In the genomic region with DNA sequence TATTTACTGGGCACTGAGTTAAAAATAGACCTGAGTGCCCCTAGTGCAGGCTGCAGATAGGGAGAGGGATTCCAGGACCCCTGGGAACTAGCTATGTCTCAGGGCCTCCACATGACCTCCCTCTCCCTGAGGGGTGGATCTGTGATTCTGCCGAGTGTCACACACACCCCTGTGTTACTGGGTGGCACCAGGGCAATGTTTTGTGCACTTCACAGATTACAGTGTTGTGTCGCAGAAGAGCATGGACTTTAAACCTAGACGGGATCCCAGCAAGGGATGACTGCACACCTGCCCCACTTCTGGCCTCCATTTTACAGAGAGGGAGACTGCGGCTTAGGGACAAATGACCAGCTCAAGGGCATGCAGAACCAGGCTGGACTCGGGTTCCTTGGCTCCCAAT, we compare ENCODE assay signal across 12 cellular contexts.
A peak's percentile ranks its signal among the peaks of the same experiment; 100 is the strongest.
DNase-seq lines count a peak whose midpoint lies in the region; ATAC-seq and TF ChIP-seq lines count a peak whose summit lies in the region.
"Had no signal": no experiment of that assay in that cellular context is flagged by ENCODE, and none has a peak within 500 bp of the region (broad histone marks: within the 10 kb centered on the region; RNA-seq: fewer than 3 reads in every experiment).

No MANE protein-coding gene starts in this region.

- H3K9me3 ChIP-seq in RWPE2 (ENCODE audit: severe bottlenecking) = no peaks in the 10 kb centered on the region
- H3K9me3 ChIP-seq in hepatocyte (ENCODE audit: low read depth) = no peaks in the 10 kb centered on the region

- no peak overlapping the region for H3K4me2 ChIP-seq in hepatocyte

- intact Hi-C loops in activated CD4-positive, alpha-beta memory T cell treated with anti-CD3 and anti-CD28 coated beads for 36 hours (cut with micrococcal nuclease) = no loop called here

- CTCF ChIA-PET in activated CD4-positive, alpha-beta memory T cell treated with anti-CD3 and anti-CD28 coated beads, Interleukin-2, amount 10 ng/mL, durations not matched to agents 7 days and 5 days (lab: Charles Lee) = interaction anchor here (1.0 to 3.3 kb wide), 3 partner anchors 9 to 69 kb away, joined by 3 to 21 read pairs (median 5); no protein-coding TSS in a partner anchor
- CTCF ChIA-PET in activated CD4-positive, alpha-beta memory T cell treated with anti-CD3 and anti-CD28 coated beads for 36 hours (lab: Charles Lee) = interaction anchor here (0.6 to 3.2 kb wide), 4 partner anchors 9 to 301 kb away, joined by 3 to 23 read pairs (median 7); no protein-coding TSS in a partner anchor

- H3K9me2 ChIP-seq in hepatocyte (replicated peaks; ENCODE audit: insufficient read depth) = no peaks in the 10 kb centered on the region

- peak overlapping the region; percentile 98 for H3K27ac Mint-ChIP-seq in activated CD4-positive, alpha-beta memory T cell treated with anti-CD3 and anti-CD28 coated beads, Interleukin-2, amount 10 ng/mL, durations not matched to agents 7 days and 5 days
- no peak overlapping the region for H3K27ac Mint-ChIP-seq in activated CD4-positive, alpha-beta memory T cell treated with anti-CD3 and anti-CD28 coated beads for 36 hours
- peak overlapping the region; percentile 98 for H3K27ac Mint-ChIP-seq in stimulated activated effector memory CD8-positive, alpha-beta T cell treated with anti-CD3 and anti-CD28 coated beads, Interleukin-12 subunit alpha, Interleukin-12 subunit beta, amount 100 ng/mL, for 72 hours

- H3K27me3 ChIP-seq in RWPE2 (ENCODE audit: insufficient read depth, poor library complexity, severe bottlenecking) (no peaks in the 10 kb centered on the region), hepatocyte (no peaks in the 10 kb centered on the region)

- H3K4me1 ChIP-seq in RWPE2 (ENCODE audit: insufficient read depth, poor library complexity, severe bottlenecking) = peaks cover 30% of the 10 kb centered on the region
- peaks cover 39% of the 10 kb centered on the region for H3K4me1 ChIP-seq in hepatocyte (ENCODE audit: insufficient read depth)

- H3K36me3 ChIP-seq in RWPE2 (ENCODE audit: low read depth) (no peaks in the 10 kb centered on the region), hepatocyte (replicated peaks; ENCODE audit: insufficient read depth, low read depth) (no peaks in the 10 kb centered on the region)

- no peaks in the 10 kb centered on the region for H3K79me2 ChIP-seq in hepatocyte

- TF ChIP-seq CTCF in RWPE2 (IDR thresholded peaks at IDR 0.05; ENCODE audit: poor library complexity, severe bottlenecking) = no peak
- no peak for TF ChIP-seq CTCF in hepatocyte (IDR thresholded peaks at IDR 0.05; ENCODE audit: poor library complexity)

- no peaks in the 10 kb centered on the region for H3K27me3 Mint-ChIP-seq in activated CD4-positive, alpha-beta memory T cell treated with anti-CD3 and anti-CD28 coated beads, Interleukin-2, amount 10 ng/mL, durations not matched to agents 7 days and 5 days
- no peaks in the 10 kb centered on the region for H3K27me3 Mint-ChIP-seq in activated CD4-positive, alpha-beta memory T cell treated with anti-CD3 and anti-CD28 coated beads for 36 hours

- no peak overlapping the region for H2AFZ ChIP-seq in hepatocyte

- POLR2A ChIA-PET in activated CD4-positive, alpha-beta memory T cell treated with anti-CD3 and anti-CD28 coated beads, Interleukin-2, amount 10 ng/mL, durations not matched to agents 7 days and 5 days (lab: Charles Lee) = interaction anchor here (1.7 to 7.8 kb wide), 5 partner anchors 11 to 64 kb away, joined by 3 to 63 read pairs (median 16); no protein-coding TSS in a partner anchor
- POLR2A ChIA-PET in activated CD4-positive, alpha-beta memory T cell treated with anti-CD3 and anti-CD28 coated beads for 36 hours (lab: Charles Lee) = interaction anchor here (1.5 to 2.4 kb wide), 2 partner anchors 60 to 66 kb away, joined by 4 to 9 read pairs; partner anchors contain the start of gene ZFP36L2

- no peak for DNase-seq in activated CD4-positive, alpha-beta memory T cell treated with anti-CD3 and anti-CD28 coated beads, Interleukin-2, amount 10 ng/mL, durations not matched to agents 7 days and 5 days
- no peak for DNase-seq in activated CD4-positive, alpha-beta memory T cell treated with anti-CD3 and anti-CD28 coated beads for 36 hours
- DNase-seq in RWPE2 (ENCODE audit: low spot score) = no peak
- DNase-seq in hepatocyte (ENCODE audit: low spot score) = peak; percentile 56
- DNase-seq in stimulated activated effector memory CD8-positive, alpha-beta T cell treated with anti-CD3 and anti-CD28 coated beads, Interleukin-12 subunit alpha, Interleukin-12 subunit beta, amount 100 ng/mL, for 72 hours (ENCODE audit: low spot score in 2 of 2) = no peak
- no peak for DNase-seq in T-helper 9 cell
- DNase-seq: activated CD8-positive, alpha-beta memory T cell treated with anti-CD3 and anti-CD28 coated beads, Interleukin-2, amount 50 U/mL, for 4 hours; NCI-H2029; NCI-H748 treated with DMSO at 0.1 percent for 48 hours had no signal

- no peaks in the 10 kb centered on the region for H4K20me1 ChIP-seq in hepatocyte (ENCODE audit: insufficient read depth, poor library complexity, severe bottlenecking)

- H3K9me3 Mint-ChIP-seq in activated CD4-positive, alpha-beta memory T cell treated with anti-CD3 and anti-CD28 coated beads, Interleukin-2, amount 10 ng/mL, durations not matched to agents 7 days and 5 days = no peaks in the 10 kb centered on the region
- no peaks in the 10 kb centered on the region for H3K9me3 Mint-ChIP-seq in activated CD4-positive, alpha-beta memory T cell treated with anti-CD3 and anti-CD28 coated beads for 36 hours
- no peaks in the 10 kb centered on the region for H3K9me3 Mint-ChIP-seq in stimulated activated effector memory CD8-positive, alpha-beta T cell treated with anti-CD3 and anti-CD28 coated beads, Interleukin-12 subunit alpha, Interleukin-12 subunit beta, amount 100 ng/mL, for 72 hours

- H3K4me1 Mint-ChIP-seq in activated CD4-positive, alpha-beta memory T cell treated with anti-CD3 and anti-CD28 coated beads, Interleukin-2, amount 10 ng/mL, durations not matched to agents 7 days and 5 days = peaks cover 53% of the 10 kb centered on the region
- H3K4me1 Mint-ChIP-seq in activated CD4-positive, alpha-beta memory T cell treated with anti-CD3 and anti-CD28 coated beads for 36 hours (ENCODE audit: low read depth) = peaks cover 58% of the 10 kb centered on the region
- peaks cover 65% of the 10 kb centered on the region for H3K4me1 Mint-ChIP-seq in stimulated activated effector memory CD8-positive, alpha-beta T cell treated with anti-CD3 and anti-CD28 coated beads, Interleukin-12 subunit alpha, Interleukin-12 subunit beta, amount 100 ng/mL, for 72 hours

- ATAC-seq in RWPE2 (ENCODE audit: low read depth) = no peak
- no peak for ATAC-seq in stimulated activated effector memory CD8-positive, alpha-beta T cell treated with anti-CD3 and anti-CD28 coated beads, Interleukin-12 subunit alpha, Interleukin-12 subunit beta, amount 100 ng/mL, for 72 hours
- no peak for ATAC-seq in HG03571 (IDR thresholded peaks at IDR 0.05; ENCODE audit: unreplicated experiment)
- ATAC-seq in HG02938 (IDR thresholded peaks at IDR 0.05; ENCODE audit: unreplicated experiment) = no peak
- ATAC-seq: Right ventricle myocardium inferior had no signal

- 72% methylated on average over 5 of the region's 5 CpGs for WGBS in hepatocyte (ENCODE audit: low lambda C conversion rate, missing lambda C conversion rate)

- no peak overlapping the region for H3K4me3 ChIP-seq in RWPE2 (ENCODE audit: severe bottlenecking)
- no peak overlapping the region for H3K4me3 ChIP-seq in hepatocyte

- H3K27ac ChIP-seq in RWPE2 (ENCODE audit: poor library complexity, severe bottlenecking) = peak overlapping the region; percentile 97
- H3K27ac ChIP-seq in hepatocyte = peak overlapping the region; percentile 92

- H3K4me3 Mint-ChIP-seq in activated CD4-positive, alpha-beta memory T cell treated with anti-CD3 and anti-CD28 coated beads, Interleukin-2, amount 10 ng/mL, durations not matched to agents 7 days and 5 days = no peak overlapping the region
- no peak overlapping the region for H3K4me3 Mint-ChIP-seq in activated CD4-positive, alpha-beta memory T cell treated with anti-CD3 and anti-CD28 coated beads for 36 hours
- peak overlapping the region; percentile 81 for H3K4me3 Mint-ChIP-seq in stimulated activated effector memory CD8-positive, alpha-beta T cell treated with anti-CD3 and anti-CD28 coated beads, Interleukin-12 subunit alpha, Interleukin-12 subunit beta, amount 100 ng/mL, for 72 hours

- H3K36me3 Mint-ChIP-seq in activated CD4-positive, alpha-beta memory T cell treated with anti-CD3 and anti-CD28 coated beads, Interleukin-2, amount 10 ng/mL, durations not matched to agents 7 days and 5 days (ENCODE audit: low read depth) = peaks cover 2% of the 10 kb centered on the region
- H3K36me3 Mint-ChIP-seq in activated CD4-positive, alpha-beta memory T cell treated with anti-CD3 and anti-CD28 coated beads for 36 hours = no peaks in the 10 kb centered on the region
- peaks cover 23% of the 10 kb centered on the region for H3K36me3 Mint-ChIP-seq in stimulated activated effector memory CD8-positive, alpha-beta T cell treated with anti-CD3 and anti-CD28 coated beads, Interleukin-12 subunit alpha, Interleukin-12 subunit beta, amount 100 ng/mL, for 72 hours
